ENCODE assay signal across 1 cellular context in the genomic region with DNA sequence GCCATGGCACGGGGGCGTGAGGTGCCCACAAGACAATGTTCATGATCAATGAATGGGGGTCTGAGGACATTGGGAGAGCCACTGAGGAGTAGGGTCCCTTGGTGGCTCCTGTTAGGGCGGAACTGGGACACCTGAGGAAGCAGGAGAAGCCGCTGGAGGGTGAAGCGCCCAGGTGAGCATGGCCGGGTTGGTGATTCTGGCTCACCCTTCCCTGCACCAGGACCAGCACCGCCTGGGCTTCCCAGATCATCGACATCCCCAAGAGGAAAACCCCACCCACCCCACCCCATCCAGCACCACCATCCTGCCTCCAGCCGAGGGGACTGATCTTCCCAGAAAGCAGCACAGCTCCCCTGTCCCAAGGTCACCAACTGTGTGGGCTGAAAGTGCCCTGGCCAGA.
TF ChIP-seq lines count a peak whose summit lies in the region.

No MANE protein-coding gene starts in this region.

TF ChIP-seq in WTC11, 78 proteins besides CTCF, POLR2A, EP300 and RAD21 (continued from another document):
- TF ChIP-seq, protein P1, sequence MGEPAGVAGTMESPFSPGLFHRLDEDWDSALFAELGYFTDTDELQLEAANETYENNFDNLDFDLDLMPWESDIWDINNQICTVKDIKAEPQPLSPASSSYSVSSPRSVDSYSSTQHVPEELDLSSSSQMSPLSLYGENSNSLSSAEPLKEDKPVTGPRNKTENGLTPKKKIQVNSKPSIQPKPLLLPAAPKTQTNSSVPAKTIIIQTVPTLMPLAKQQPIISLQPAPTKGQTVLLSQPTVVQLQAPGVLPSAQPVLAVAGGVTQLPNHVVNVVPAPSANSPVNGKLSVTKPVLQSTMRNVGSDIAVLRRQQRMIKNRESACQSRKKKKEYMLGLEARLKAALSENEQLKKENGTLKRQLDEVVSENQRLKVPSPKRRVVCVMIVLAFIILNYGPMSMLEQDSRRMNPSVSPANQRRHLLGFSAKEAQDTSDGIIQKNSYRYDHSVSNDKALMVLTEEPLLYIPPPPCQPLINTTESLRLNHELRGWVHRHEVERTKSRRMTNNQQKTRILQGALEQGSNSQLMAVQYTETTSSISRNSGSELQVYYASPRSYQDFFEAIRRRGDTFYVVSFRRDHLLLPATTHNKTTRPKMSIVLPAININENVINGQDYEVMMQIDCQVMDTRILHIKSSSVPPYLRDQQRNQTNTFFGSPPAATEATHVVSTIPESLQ (CRISPR knock-in tag; IDR thresholded peaks at IDR 0.05) = no peak
- TF ChIP-seq, protein P2, sequence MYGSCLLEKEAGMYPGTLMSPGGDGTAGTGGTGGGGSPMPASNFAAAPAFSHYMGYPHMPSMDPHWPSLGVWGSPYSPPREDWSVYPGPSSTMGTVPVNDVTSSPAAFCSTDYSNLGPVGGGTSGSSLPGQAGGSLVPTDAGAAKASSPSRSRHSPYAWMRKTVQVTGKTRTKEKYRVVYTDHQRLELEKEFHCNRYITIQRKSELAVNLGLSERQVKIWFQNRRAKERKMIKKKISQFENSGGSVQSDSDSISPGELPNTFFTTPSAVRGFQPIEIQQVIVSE (CRISPR knock-in tag; IDR thresholded peaks at IDR 0.05; ENCODE audit: borderline replicate concordance) = no peak
- TF ChIP-seq, protein P3, sequence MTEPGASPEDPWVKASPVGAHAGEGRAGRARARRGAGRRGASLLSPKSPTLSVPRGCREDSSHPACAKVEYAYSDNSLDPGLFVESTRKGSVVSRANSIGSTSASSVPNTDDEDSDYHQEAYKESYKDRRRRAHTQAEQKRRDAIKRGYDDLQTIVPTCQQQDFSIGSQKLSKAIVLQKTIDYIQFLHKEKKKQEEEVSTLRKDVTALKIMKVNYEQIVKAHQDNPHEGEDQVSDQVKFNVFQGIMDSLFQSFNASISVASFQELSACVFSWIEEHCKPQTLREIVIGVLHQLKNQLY (CRISPR knock-in tag; IDR thresholded peaks at IDR 0.05) = no peak
- TF ChIP-seq, protein P4, sequence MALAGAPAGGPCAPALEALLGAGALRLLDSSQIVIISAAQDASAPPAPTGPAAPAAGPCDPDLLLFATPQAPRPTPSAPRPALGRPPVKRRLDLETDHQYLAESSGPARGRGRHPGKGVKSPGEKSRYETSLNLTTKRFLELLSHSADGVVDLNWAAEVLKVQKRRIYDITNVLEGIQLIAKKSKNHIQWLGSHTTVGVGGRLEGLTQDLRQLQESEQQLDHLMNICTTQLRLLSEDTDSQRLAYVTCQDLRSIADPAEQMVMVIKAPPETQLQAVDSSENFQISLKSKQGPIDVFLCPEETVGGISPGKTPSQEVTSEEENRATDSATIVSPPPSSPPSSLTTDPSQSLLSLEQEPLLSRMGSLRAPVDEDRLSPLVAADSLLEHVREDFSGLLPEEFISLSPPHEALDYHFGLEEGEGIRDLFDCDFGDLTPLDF (CRISPR knock-in tag; IDR thresholded peaks at IDR 0.05) = no peak
- TF ChIP-seq, protein P5, sequence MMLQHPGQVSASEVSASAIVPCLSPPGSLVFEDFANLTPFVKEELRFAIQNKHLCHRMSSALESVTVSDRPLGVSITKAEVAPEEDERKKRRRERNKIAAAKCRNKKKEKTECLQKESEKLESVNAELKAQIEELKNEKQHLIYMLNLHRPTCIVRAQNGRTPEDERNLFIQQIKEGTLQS (CRISPR knock-in tag; conservative IDR thresholded peaks at IDR 0.05) = no peak
